In the genomic region with DNA sequence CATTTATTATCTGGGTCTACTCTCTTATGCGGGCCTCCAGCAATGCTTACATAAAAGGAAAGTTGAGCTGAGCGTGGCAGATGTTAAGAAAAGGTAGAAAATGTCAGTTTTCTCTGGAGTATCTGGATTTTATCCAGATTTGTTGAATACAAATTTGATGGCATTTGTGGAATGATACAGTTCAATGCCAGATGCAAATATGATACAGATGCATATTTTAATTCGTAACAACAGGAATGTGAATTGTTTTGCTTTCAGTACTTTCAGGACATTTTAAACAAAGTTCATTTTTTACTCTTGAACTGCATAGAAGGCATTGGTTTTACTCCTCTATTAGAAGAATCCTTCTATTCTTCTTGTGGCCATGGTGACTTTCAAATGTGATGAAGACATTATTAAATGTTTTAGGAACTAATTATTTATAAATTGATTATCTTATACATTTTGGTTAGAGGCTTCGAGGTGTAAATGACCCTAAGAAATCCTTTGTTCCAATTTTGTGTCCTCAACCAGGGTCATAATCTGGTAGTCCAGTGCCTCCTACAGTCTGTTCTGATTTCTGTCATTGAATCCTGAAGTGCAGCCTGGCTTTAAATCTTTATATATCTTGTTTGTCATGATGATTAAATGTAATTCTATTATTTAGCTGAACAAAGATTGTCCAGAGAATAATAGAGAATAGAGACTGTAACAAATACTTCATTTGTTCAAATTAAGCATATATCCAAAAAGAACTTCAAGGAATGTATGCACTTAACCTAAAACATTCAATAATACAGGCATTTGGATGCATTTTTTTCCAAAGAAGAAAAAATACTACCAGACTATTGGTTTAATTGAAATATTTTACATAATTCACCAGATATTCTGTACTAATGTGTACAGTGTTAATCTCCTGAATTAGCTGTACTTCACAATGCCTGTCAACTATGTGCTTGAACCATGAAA, we compare ENCODE assay signal across 9 cellular contexts.
DNase-seq lines count a peak whose midpoint lies in the region; ATAC-seq and TF ChIP-seq lines count a peak whose summit lies in the region.
"Had no signal": no experiment of that assay in that cellular context is flagged by ENCODE, and none has a peak within 500 bp of the region (broad histone marks: within the 10 kb centered on the region; RNA-seq: fewer than 3 reads in every experiment).

No MANE protein-coding gene starts in this region.

- ATAC-seq in GM21515 (IDR thresholded peaks at IDR 0.05; ENCODE audit: unreplicated experiment) (no peak), HG03097 (IDR thresholded peaks at IDR 0.05; ENCODE audit: low FRiP score, unreplicated experiment) (no peak)

- H3K9me3 Mint-ChIP-seq in mesothelial cell of epicardium = no peaks in the 10 kb centered on the region
- H3K9me3 Mint-ChIP-seq: CD4-positive, CD25-positive, alpha-beta regulatory T cell had no signal

- no peak overlapping the region for H3K4me3 Mint-ChIP-seq in mesothelial cell of epicardium
- H3K4me3 Mint-ChIP-seq: CD4-positive, CD25-positive, alpha-beta regulatory T cell had no signal

- H3K36me3 Mint-ChIP-seq in mesothelial cell of epicardium = peaks cover 20% of the 10 kb centered on the region
- H3K36me3 Mint-ChIP-seq: CD4-positive, CD25-positive, alpha-beta regulatory T cell had no signal

- H3K4me1 Mint-ChIP-seq in mesothelial cell of epicardium = peaks cover 13% of the 10 kb centered on the region

- no peak overlapping the region for H3K4me3 ChIP-seq in LNCaP clone FGC (ENCODE audit: low read depth, low read length)

- peak; percentile 57 for TF ChIP-seq CTCF in LNCaP clone FGC (IDR thresholded peaks at IDR 0.05; ENCODE audit: control insufficient read depth, extremely low read depth, insufficient read depth)
- TF ChIP-seq CTCF in mesothelial cell of epicardium (IDR thresholded peaks at IDR 0.05; ENCODE audit: unreplicated experiment) = no peak

- no peaks in the 10 kb centered on the region for H3K27me3 Mint-ChIP-seq in mesothelial cell of epicardium (ENCODE audit: low read depth)

- DNase-seq in DMS53 (lab: John Stamatoyannopoulos, UW) = peak; percentile 15
- no peak for DNase-seq in DMS53 treated with DMSO at 0.1 percent for 48 hours (lab: John Stamatoyannopoulos, UW; ENCODE audit: unreplicated experiment)
- DNase-seq in LNCaP clone FGC (ENCODE audit: low read depth) = no peak
- DNase-seq in mesothelial cell of epicardium (ENCODE audit: low spot score in 2 of 2, unreplicated experiment in 2 of 2) = no peak
- DNase-seq in effector CD4-positive, alpha-beta T cell = no peak
- DNase-seq: CD4-positive, CD25-positive, alpha-beta regulatory T cell had no signal

- H3K27ac Mint-ChIP-seq in mesothelial cell of epicardium = peak overlapping the region; percentile 19
- H3K27ac Mint-ChIP-seq: CD4-positive, CD25-positive, alpha-beta regulatory T cell had no signal

- H3K27ac ChIP-seq in cingulate gyrus (ENCODE audit: low read depth, low read length) = peak overlapping the region; percentile 10
